In genomic region chr14:52919971-52920370, GRCh38 we compare ENCODE assay signal across 12 cellular contexts. TPM values are rescaled to one million over a fixed set of nuclear protein-coding genes. Genes with fewer than 3 reads are reported as not detected.
DNase-seq lines count a peak whose midpoint lies in the region; ATAC-seq and TF ChIP-seq lines count a peak whose summit lies in the region.
"Had no signal": no experiment of that assay in that cellular context is flagged by ENCODE, and none has a peak within 500 bp of the region (broad histone marks: within the 10 kb centered on the region; RNA-seq: fewer than 3 reads in every experiment).

No MANE protein-coding gene starts in this region.

- no peak for ATAC-seq in CD8-positive, alpha-beta T cell
- ATAC-seq in RWPE2 (ENCODE audit: low read depth) (peak; percentile 21), HG03571 (IDR thresholded peaks at IDR 0.05; ENCODE audit: unreplicated experiment) (no peak), GM18909 (IDR thresholded peaks at IDR 0.05; ENCODE audit: poor library complexity, unreplicated experiment) (no peak), HG03354 (IDR thresholded peaks at IDR 0.05; ENCODE audit: poor library complexity, severe bottlenecking, unreplicated experiment) (no peak)
- ATAC-seq: K562 had no signal

- H3K9me2 ChIP-seq in hepatocyte (replicated peaks; ENCODE audit: insufficient read depth): no peaks in the 10 kb centered on the region

- no peaks in the 10 kb centered on the region for H3K27me3 Mint-ChIP-seq in CD8-positive, alpha-beta T cell (ENCODE audit: low read depth)

- peaks cover 25% of the 10 kb centered on the region for H3K4me1 ChIP-seq in CD8-positive, alpha-beta T cell (ENCODE audit: insufficient read depth, low read length)
- peaks cover 62% of the 10 kb centered on the region for H3K4me1 ChIP-seq in RWPE2 (ENCODE audit: insufficient read depth, poor library complexity, severe bottlenecking)
- peaks cover 7% of the 10 kb centered on the region for H3K4me1 ChIP-seq in hepatocyte (ENCODE audit: insufficient read depth)
- peaks cover 92% of the 10 kb centered on the region for H3K4me1 ChIP-seq in skeletal muscle satellite cell (ENCODE audit: control insufficient read depth, insufficient read depth, low read length)

- H3K79me2 ChIP-seq in hepatocyte: peaks cover 64% of the 10 kb centered on the region

- H3K27ac ChIP-seq in CD8-positive, alpha-beta T cell (ENCODE audit: low read depth, low read length): no peak overlapping the region
- H3K27ac ChIP-seq in RWPE2 (ENCODE audit: poor library complexity, severe bottlenecking) (peak overlapping the region; percentile 86), hepatocyte (no peak overlapping the region), caudate nucleus (ENCODE audit: low read depth, low read length) (no peak overlapping the region)

- no peak for TF ChIP-seq CTCF in CD8-positive, alpha-beta T cell (IDR thresholded peaks at IDR 0.05)
- no peak for TF ChIP-seq CTCF in RWPE2 (IDR thresholded peaks at IDR 0.05; ENCODE audit: poor library complexity, severe bottlenecking)
- TF ChIP-seq CTCF in hepatocyte (IDR thresholded peaks at IDR 0.05; ENCODE audit: poor library complexity): no peak

- H3K4me3 ChIP-seq in CD8-positive, alpha-beta T cell (ENCODE audit: low read depth, low read length): no peak overlapping the region
- no peak overlapping the region for H3K4me3 ChIP-seq in RWPE2 (ENCODE audit: severe bottlenecking)
- no peak overlapping the region for H3K4me3 ChIP-seq in hepatocyte
- no peak overlapping the region for H3K4me3 ChIP-seq in skeletal muscle satellite cell (ENCODE audit: low read length)
- H3K4me3 ChIP-seq: K562 had no signal

- H3K36me3 ChIP-seq in CD8-positive, alpha-beta T cell (ENCODE audit: insufficient read depth, low read length): no peaks in the 10 kb centered on the region
- peaks cover 43% of the 10 kb centered on the region for H3K36me3 ChIP-seq in RWPE2 (ENCODE audit: low read depth)
- no peaks in the 10 kb centered on the region for H3K36me3 ChIP-seq in hepatocyte (replicated peaks; ENCODE audit: insufficient read depth, low read depth)
- H3K36me3 ChIP-seq in skeletal muscle satellite cell (ENCODE audit: insufficient read depth, low read length): peaks cover 41% of the 10 kb centered on the region

- DNase-seq in CD8-positive, alpha-beta T cell: no peak
- no peak for DNase-seq in RWPE2 (ENCODE audit: low spot score)
- no peak for DNase-seq in hepatocyte (ENCODE audit: low spot score)
- no peak for DNase-seq in caudate nucleus (lab: John Stamatoyannopoulos, UW)
- DNase-seq: effector CD8-positive, alpha-beta T cell; NCI-H2029; small intestine had no signal

- peak overlapping the region; percentile 18 for H3K27ac Mint-ChIP-seq in CD8-positive, alpha-beta T cell

- no peak overlapping the region for H2AFZ ChIP-seq in hepatocyte

- H3K9me3 Mint-ChIP-seq in CD8-positive, alpha-beta T cell: no peaks in the 10 kb centered on the region

- POLR2A ChIA-PET in CD8-positive, alpha-beta T cell (lab: Charles Lee): interaction anchor here (1.2 kb wide), 1 partner anchor 17 kb away, joined by 4 read pairs; no protein-coding TSS in a partner anchor

- H3K9me3 ChIP-seq in CD8-positive, alpha-beta T cell (ENCODE audit: low read length): no peaks in the 10 kb centered on the region
- H3K9me3 ChIP-seq in RWPE2 (ENCODE audit: severe bottlenecking) (no peaks in the 10 kb centered on the region), hepatocyte (ENCODE audit: low read depth) (no peaks in the 10 kb centered on the region), skeletal muscle satellite cell (replicated peaks; ENCODE audit: low read length) (no peaks in the 10 kb centered on the region)

- peaks cover 33% of the 10 kb centered on the region for H3K4me1 Mint-ChIP-seq in CD8-positive, alpha-beta T cell (ENCODE audit: low read depth)

- H3K36me3 Mint-ChIP-seq in CD8-positive, alpha-beta T cell: no peaks in the 10 kb centered on the region

- CTCF ChIA-PET in CD8-positive, alpha-beta T cell (lab: Charles Lee): interaction anchor here (0.6 to 1.2 kb wide), 3 partner anchors 41 to 95 kb away, joined by 3 to 5 read pairs (median 3); no protein-coding TSS in a partner anchor

- intact Hi-C loops in CD8-positive, alpha-beta T cell (cut with DNase I, micrococcal nuclease): loop anchor here (2.0 to 10.0 kb wide), 6 partner anchors 31 to 365 kb away; partner anchors contain the start of genes DDHD1 (in 2 of the 2), FERMT2 (in 1 of the 2), GNPNAT1 (in 1 of the 2) and GPR137C (in 1 of the 2)

- WGBS in hepatocyte (ENCODE audit: low lambda C conversion rate, missing lambda C conversion rate): 34% methylated on average over 3 of the region's 3 CpGs

- H4K20me1 ChIP-seq in hepatocyte (ENCODE audit: insufficient read depth, poor library complexity, severe bottlenecking): peaks cover 38% of the 10 kb centered on the region

- H3K4me2 ChIP-seq in hepatocyte (peak overlapping the region; percentile 10), skeletal muscle satellite cell (ENCODE audit: low read length) (peak overlapping the region; percentile 14)

- H3K4me3 Mint-ChIP-seq in CD8-positive, alpha-beta T cell: no peak overlapping the region

- H3K9ac ChIP-seq in skeletal muscle satellite cell (ENCODE audit: low read depth, low read length): no peak overlapping the region

- H3K27me3 ChIP-seq in CD8-positive, alpha-beta T cell (ENCODE audit: insufficient read depth, low read length): no peaks in the 10 kb centered on the region
- H3K27me3 ChIP-seq in RWPE2 (ENCODE audit: insufficient read depth, poor library complexity, severe bottlenecking) (no peaks in the 10 kb centered on the region), hepatocyte (no peaks in the 10 kb centered on the region), skeletal muscle satellite cell (ENCODE audit: control insufficient read depth, insufficient read depth, low read length) (no peaks in the 10 kb centered on the region)

RNA-seq across cellular contexts. Expression of gene FERMT2, which starts 30.9 kb away (rescaled TPM):
- not detected for total RNA-seq in CD8-positive, alpha-beta T cell
- 82.1 and 95.4 TPM in 2 replicates for total RNA-seq in hepatocyte
- polyA plus RNA-seq in hepatocyte: 38.6 and 45.9 TPM in 2 replicates
- 132 and 161 TPM in 2 replicates for total RNA-seq in skeletal muscle satellite cell (2012; rRNA removed)

Comparison
In these comparisons a context has a peak if more than half of its experiments do, and no peak if none do; other contexts are left out.
1. RNA of gene FERMT2, which starts 30.9 kb away (total RNA-seq): 82.1 to 95.4 TPM in hepatocyte; not detected in CD8-positive, alpha-beta T cell; every median in the first group is over 10 times any median in the second.